13 cellular contexts compared by ENCODE assay signal in genomic region chr1:172607145-172607544, GRCh38. TPM values are rescaled to one million over a fixed set of nuclear protein-coding genes. Genes with fewer than 3 reads are reported as not detected.
"Had no signal": no experiment of that assay in that cellular context is flagged by ENCODE, and none has a peak within 500 bp of the region (broad histone marks: within the 10 kb centered on the region; RNA-seq: fewer than 3 reads in every experiment).

No MANE protein-coding gene starts in this region.

- H3K9ac ChIP-seq: parathyroid adenoma had no signal

- DNase-seq: activated effector memory CD4-positive, alpha-beta T cell treated with anti-CD3 and anti-CD28 coated beads, Interleukin-2, amount 50 U/mL, for 16 hours; effector CD4-positive, alpha-beta T cell; hippocampal formation; left ventricle myocardium superior; mesendoderm; small intestine; WERI-Rb-1 had no signal

- H3K27me3 ChIP-seq: ascending aorta, cardiac muscle cell had no signal

- H3K4me3 ChIP-seq: ascending aorta, cardiac muscle cell had no signal

- H3K79me2 ChIP-seq: parathyroid adenoma had no signal

- H2AFZ ChIP-seq: parathyroid adenoma had no signal

- H3K27ac ChIP-seq: ascending aorta, parathyroid adenoma, WERI-Rb-1 had no signal

- H3K4me1 ChIP-seq: ascending aorta, parathyroid adenoma had no signal

- ATAC-seq: left ventricle myocardium superior had no signal

- H3K9me3 ChIP-seq: ascending aorta had no signal

RNA-seq across cellular contexts. Expression of gene FASLG, which starts 51.8 kb away (rescaled TPM):
- total RNA-seq: ascending aorta, cardiac muscle cell, epithelial cell of proximal tubule, glomerular endothelial cell, kidney epithelial cell had no signal
- polyA plus RNA-seq: cardiac muscle cell had no signal
